ENCODE assay signal across 37 cellular contexts in the genomic region with DNA sequence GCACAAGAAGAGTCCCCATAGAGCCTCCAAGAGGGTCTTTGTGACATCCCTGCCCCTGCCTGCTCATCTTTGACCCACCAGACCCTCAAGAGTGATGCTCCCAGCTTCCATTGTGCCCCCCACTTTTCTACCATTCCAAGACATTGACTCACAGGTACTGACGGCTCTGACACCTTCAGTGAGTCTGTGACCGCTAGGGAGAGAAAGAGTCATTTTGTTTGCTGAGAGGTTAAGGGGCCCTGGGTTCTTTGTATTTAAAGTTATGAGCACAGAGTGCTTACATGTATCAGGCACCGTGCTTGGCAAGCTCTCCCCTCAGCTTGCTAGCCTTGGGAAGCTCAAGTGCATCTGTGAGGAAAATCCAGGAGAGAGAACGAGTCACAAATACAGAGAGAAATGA. TPM values are rescaled to one million over a fixed set of nuclear protein-coding genes. Genes with fewer than 3 reads are reported as not detected.
"Had no signal": no experiment of that assay in that cellular context is flagged by ENCODE, and none has a peak within 500 bp of the region (broad histone marks: within the 10 kb centered on the region; RNA-seq: fewer than 3 reads in every experiment).

No MANE protein-coding gene starts in this region.

- FAIRE-seq: TTC549 had no signal

- H3K9ac ChIP-seq: KMS-11, SK-N-SH had no signal

- H3K27ac ChIP-seq: KMS-11, PC-9, SJSA1 had no signal

- H3K4me1 Mint-ChIP-seq: activated B cell treated with CpG ODN at 0.5 μM for 24 hours; activated naive CD8-positive, alpha-beta T cell treated with anti-CD3 and anti-CD28 coated beads, Interleukin-2, amount 50 U/mL, for 24 hours had no signal

- H3K9me3 Mint-ChIP-seq: activated B cell treated with CpG ODN at 0.5 μM for 24 hours; activated CD4-positive, alpha-beta memory T cell treated with anti-CD3 and anti-CD28 coated beads for 36 hours; activated naive CD4-positive, alpha-beta T cell treated with anti-CD3 and anti-CD28 coated beads for 36 hours; activated naive CD8-positive, alpha-beta T cell treated with anti-CD3 and anti-CD28 coated beads, Interleukin-2, amount 50 U/mL, for 24 hours; activated T-cell treated with anti-CD3 and anti-CD28 coated beads, Interleukin-2, amount 50 U/mL, for 4 hours; activated T-helper 1 cell treated with anti-CD3 and anti-CD28 coated beads, Interleukin-12 subunit alpha, Interleukin-12 subunit beta, Interleukin-2, Interleukin-4 antibody, amounts not matched to agents 30 ng/mL and 10 ng/mL and 1 ng/mL, durations not matched to agents 14 hours and 24 hours and 36 hours; T-helper 1 cell treated with Interleukin-12 subunit alpha and Interleukin-12 subunit beta and Interleukin-4 antibody, amounts not matched to agents 30 μg/mL and 1 μg/mL, for 36 hours; T-helper 2 cell treated with Interferon-gamma antibody and Interleukin-4, amounts not matched to agents 5 μg/mL and 100 μg/mL, for 36 hours had no signal

- ATAC-seq: activated naive CD8-positive, alpha-beta T cell treated with anti-CD3 and anti-CD28 coated beads, Interleukin-2, amount 50 U/mL, for 24 hours; activated T-cell treated with anti-CD3 and anti-CD28 coated beads, Interleukin-2, amount 50 U/mL, for 4 hours had no signal

- H3K36me3 ChIP-seq: SJSA1 had no signal

- H3K27ac Mint-ChIP-seq: activated B cell treated with CpG ODN at 0.5 μM for 24 hours; activated CD4-positive, alpha-beta memory T cell treated with anti-CD3 and anti-CD28 coated beads for 36 hours; activated naive CD4-positive, alpha-beta T cell treated with anti-CD3 and anti-CD28 coated beads for 36 hours; activated naive CD8-positive, alpha-beta T cell; activated naive CD8-positive, alpha-beta T cell treated with anti-CD3 and anti-CD28 coated beads, Interleukin-2, amount 50 U/mL, for 24 hours; activated T-helper 1 cell treated with anti-CD3 and anti-CD28 coated beads, Interleukin-12 subunit alpha, Interleukin-12 subunit beta, Interleukin-2, Interleukin-4 antibody, amounts not matched to agents 30 ng/mL and 10 ng/mL and 1 ng/mL, durations not matched to agents 14 hours and 24 hours and 36 hours; brain; T-helper 1 cell treated with Interleukin-12 subunit alpha and Interleukin-12 subunit beta and Interleukin-4 antibody, amounts not matched to agents 30 μg/mL and 1 μg/mL, for 36 hours; T-helper 2 cell treated with Interferon-gamma antibody and Interleukin-4, amounts not matched to agents 5 μg/mL and 100 μg/mL, for 36 hours had no signal

- H3K9me3 ChIP-seq: SJSA1, SK-N-SH had no signal

- H3K4me3 ChIP-seq: PC-9, SJSA1 had no signal

- H3K4me1 ChIP-seq: SJSA1 had no signal

- H3K4me2 ChIP-seq: KMS-11, PC-9, SK-N-SH had no signal

- H3K4me3 Mint-ChIP-seq: activated B cell treated with CpG ODN at 0.5 μM for 24 hours; activated CD4-positive, alpha-beta memory T cell treated with anti-CD3 and anti-CD28 coated beads for 36 hours; activated naive CD4-positive, alpha-beta T cell treated with anti-CD3 and anti-CD28 coated beads for 36 hours; activated naive CD8-positive, alpha-beta T cell; activated naive CD8-positive, alpha-beta T cell treated with anti-CD3 and anti-CD28 coated beads, Interleukin-2, amount 50 U/mL, for 24 hours; activated T-cell treated with anti-CD3 and anti-CD28 coated beads, Interleukin-2, amount 50 U/mL, for 4 hours; activated T-helper 1 cell treated with anti-CD3 and anti-CD28 coated beads, Interleukin-12 subunit alpha, Interleukin-12 subunit beta, Interleukin-2, Interleukin-4 antibody, amounts not matched to agents 30 ng/mL and 10 ng/mL and 1 ng/mL, durations not matched to agents 14 hours and 24 hours and 36 hours; brain; T-helper 1 cell treated with Interleukin-12 subunit alpha and Interleukin-12 subunit beta and Interleukin-4 antibody, amounts not matched to agents 30 μg/mL and 1 μg/mL, for 36 hours; T-helper 2 cell treated with Interferon-gamma antibody and Interleukin-4, amounts not matched to agents 5 μg/mL and 100 μg/mL, for 36 hours had no signal

- H3K27me3 Mint-ChIP-seq: brain had no signal

- H3K27me3 ChIP-seq: SJSA1 had no signal

- H3K36me3 Mint-ChIP-seq: activated CD4-positive, alpha-beta memory T cell treated with anti-CD3 and anti-CD28 coated beads for 36 hours; activated naive CD8-positive, alpha-beta T cell; brain had no signal

- H2AFZ ChIP-seq: PC-9 had no signal

- DNase-seq: activated B cell treated with CpG ODN at 0.5 μM for 24 hours; activated CD4-positive, alpha-beta memory T cell treated with anti-CD3 and anti-CD28 coated beads for 36 hours; activated CD4-positive, alpha-beta T cell treated with anti-CD3 and anti-CD28 coated beads for 4 hours; activated CD4-positive, alpha-beta T cell treated with anti-CD3 and anti-CD28 coated beads, Interleukin-2, amount 50 U/mL, for 1 hour; activated CD4-positive, CD25-positive, alpha-beta regulatory T cell treated with anti-CD3 and anti-CD28 coated beads, Interleukin-2, amount 50 U/mL, for 72 hours; activated CD8-positive, alpha-beta memory T cell treated with anti-CD3 and anti-CD28 coated beads, Interleukin-2, amount 50 U/mL, for 4 hours; activated gamma-delta T cell treated with Interleukin-2 at 50 U/mL for 16 hours; activated naive CD4-positive, alpha-beta T cell treated with anti-CD3 and anti-CD28 coated beads for 36 hours; activated naive CD8-positive, alpha-beta T cell treated with anti-CD3 and anti-CD28 coated beads, Interleukin-2, amount 50 U/mL, for 24 hours; activated T-cell treated with anti-CD3 and anti-CD28 coated beads for 4 hours; activated T-cell treated with anti-CD3 and anti-CD28 coated beads, Interleukin-2, amount 50 U/mL, for 4 hours; anterior cingulate cortex; central memory CD4-positive, alpha-beta T cell; NCI-H1105 treated with DMSO at 0.1 percent for 48 hours; NCI-H1436 treated with DMSO at 0.1 percent for 48 hours; NCI-H187; NCI-H2029 treated with DMSO at 0.1 percent for 48 hours; NCI-H2107; NCI-H2171; NCI-H510A; NCI-H526; NCI-H748 treated with DMSO at 0.1 percent for 48 hours; NK-92 treated with Interleukin-12 subunit alpha and Interleukin-12 subunit beta, amount 100 ng/mL, for 24 hours; PC-9; SHP77 treated with DMSO at 0.1 percent for 48 hours; SK-N-SH had no signal

RNA-seq across cellular contexts. Expression of a gene that starts 7.1 kb away (rescaled TPM):
- total RNA-seq: activated B cell treated with CpG ODN at 0.5 μM for 24 hours; activated CD4-positive, alpha-beta memory T cell treated with anti-CD3 and anti-CD28 coated beads for 36 hours; activated naive CD4-positive, alpha-beta T cell treated with anti-CD3 and anti-CD28 coated beads for 36 hours; activated T-cell treated with anti-CD3 and anti-CD28 coated beads, Interleukin-2, amount 50 U/mL, for 4 hours; activated T-helper 1 cell treated with anti-CD3 and anti-CD28 coated beads, Interleukin-12 subunit alpha, Interleukin-12 subunit beta, Interleukin-2, Interleukin-4 antibody, amounts not matched to agents 30 ng/mL and 10 ng/mL and 1 ng/mL, durations not matched to agents 14 hours and 24 hours and 36 hours; cerebellum; LHCN-M2; PC-9; RPMI7951; SJSA1 had no signal
- polyA plus RNA-seq: SK-N-SH had no signal

RNA-seq across cellular contexts. Expression of a gene that starts 21.0 kb away (rescaled TPM):
- total RNA-seq: activated B cell treated with CpG ODN at 0.5 μM for 24 hours; activated CD4-positive, alpha-beta memory T cell treated with anti-CD3 and anti-CD28 coated beads for 36 hours; activated naive CD4-positive, alpha-beta T cell treated with anti-CD3 and anti-CD28 coated beads for 36 hours; activated T-cell treated with anti-CD3 and anti-CD28 coated beads, Interleukin-2, amount 50 U/mL, for 4 hours; activated T-helper 1 cell treated with anti-CD3 and anti-CD28 coated beads, Interleukin-12 subunit alpha, Interleukin-12 subunit beta, Interleukin-2, Interleukin-4 antibody, amounts not matched to agents 30 ng/mL and 10 ng/mL and 1 ng/mL, durations not matched to agents 14 hours and 24 hours and 36 hours; cerebellum; LHCN-M2; PC-9; RPMI7951; SJSA1 had no signal
- polyA plus RNA-seq: SK-N-SH had no signal

RNA-seq across cellular contexts. Expression of a gene that starts 27.8 kb away (rescaled TPM):
- total RNA-seq: activated B cell treated with CpG ODN at 0.5 μM for 24 hours; activated CD4-positive, alpha-beta memory T cell treated with anti-CD3 and anti-CD28 coated beads for 36 hours; activated naive CD4-positive, alpha-beta T cell treated with anti-CD3 and anti-CD28 coated beads for 36 hours; activated T-cell treated with anti-CD3 and anti-CD28 coated beads, Interleukin-2, amount 50 U/mL, for 4 hours; activated T-helper 1 cell treated with anti-CD3 and anti-CD28 coated beads, Interleukin-12 subunit alpha, Interleukin-12 subunit beta, Interleukin-2, Interleukin-4 antibody, amounts not matched to agents 30 ng/mL and 10 ng/mL and 1 ng/mL, durations not matched to agents 14 hours and 24 hours and 36 hours; cerebellum; LHCN-M2; PC-9; RPMI7951; SJSA1 had no signal
- polyA plus RNA-seq: SK-N-SH had no signal

RNA-seq across cellular contexts. Expression of a gene that starts 38.7 kb away (rescaled TPM):
- total RNA-seq: activated B cell treated with CpG ODN at 0.5 μM for 24 hours; activated CD4-positive, alpha-beta memory T cell treated with anti-CD3 and anti-CD28 coated beads for 36 hours; activated naive CD4-positive, alpha-beta T cell treated with anti-CD3 and anti-CD28 coated beads for 36 hours; activated T-cell treated with anti-CD3 and anti-CD28 coated beads, Interleukin-2, amount 50 U/mL, for 4 hours; activated T-helper 1 cell treated with anti-CD3 and anti-CD28 coated beads, Interleukin-12 subunit alpha, Interleukin-12 subunit beta, Interleukin-2, Interleukin-4 antibody, amounts not matched to agents 30 ng/mL and 10 ng/mL and 1 ng/mL, durations not matched to agents 14 hours and 24 hours and 36 hours; cerebellum; LHCN-M2; RPMI7951; SJSA1 had no signal
- polyA plus RNA-seq: SK-N-SH had no signal

RNA-seq across cellular contexts. Expression of a gene that starts 45.9 kb away (rescaled TPM):
- total RNA-seq: activated B cell treated with CpG ODN at 0.5 μM for 24 hours; activated CD4-positive, alpha-beta memory T cell treated with anti-CD3 and anti-CD28 coated beads for 36 hours; activated naive CD4-positive, alpha-beta T cell treated with anti-CD3 and anti-CD28 coated beads for 36 hours; activated T-cell treated with anti-CD3 and anti-CD28 coated beads, Interleukin-2, amount 50 U/mL, for 4 hours; activated T-helper 1 cell treated with anti-CD3 and anti-CD28 coated beads, Interleukin-12 subunit alpha, Interleukin-12 subunit beta, Interleukin-2, Interleukin-4 antibody, amounts not matched to agents 30 ng/mL and 10 ng/mL and 1 ng/mL, durations not matched to agents 14 hours and 24 hours and 36 hours; cerebellum; LHCN-M2; PC-9; RPMI7951; SJSA1 had no signal
- polyA plus RNA-seq: SK-N-SH had no signal
